ENCODE assay signal across 10 cellular contexts in genomic region chr1:67618285-67619018, GRCh38.
DNase-seq lines count a peak whose midpoint lies in the region; ATAC-seq, FAIRE-seq and TF ChIP-seq lines count a peak whose summit lies in the region.
"Had no signal": no experiment of that assay in that cellular context is flagged by ENCODE, and none has a peak within 500 bp of the region (broad histone marks: within the 10 kb centered on the region; RNA-seq: fewer than 3 reads in every experiment).

No MANE protein-coding gene starts in this region.

- H3K36me3 ChIP-seq in MG63 (no peaks in the 10 kb centered on the region), lower lobe of right lung (no peaks in the 10 kb centered on the region), thoracic aorta (no peaks in the 10 kb centered on the region)

- intact Hi-C loops in dorsolateral prefrontal cortex (cut with DNase I): no loop called here
- intact Hi-C loops in lower lobe of right lung (cut with DNase I): no loop called here

- ATAC-seq in lower lobe of right lung: peak; percentile 76 to 79
- peak; percentile 94 for ATAC-seq in thoracic aorta (ENCODE audit: insufficient number of reproducible peaks, low FRiP score, low read depth)
- ATAC-seq in GM18519 (IDR thresholded peaks at IDR 0.05; ENCODE audit: low FRiP score, unreplicated experiment): no peak

- no peaks in the 10 kb centered on the region for H3K27me3 ChIP-seq in MG63
- peaks cover 0 to 6% (median 0%) of the 10 kb centered on the region in 45 donors for H3K27me3 ChIP-seq in dorsolateral prefrontal cortex
- no peaks in the 10 kb centered on the region for H3K27me3 ChIP-seq in lower lobe of right lung (ENCODE audit: low read depth)
- no peaks in the 10 kb centered on the region for H3K27me3 ChIP-seq in thoracic aorta (replicated peaks; ENCODE audit: insufficient read depth)

- peak; percentile 82 for DNase-seq in MG63
- DNase-seq in dorsolateral prefrontal cortex: peak in 4 of 10 donors; percentile 40 to 44 (median 40)
- no peak for DNase-seq in lower lobe of right lung
- peak; percentile 46 for DNase-seq in thoracic aorta (ENCODE audit: low spot score)
- DNase-seq in GM12891 (ENCODE audit: insufficient read length, low spot score): no peak
- no peak for DNase-seq in T-helper 2 cell
- no peak for DNase-seq in SHP77 treated with DMSO at 0.1 percent for 48 hours (lab: John Stamatoyannopoulos, UW)
- DNase-seq: stimulated activated CD4-positive, alpha-beta T cell treated with anti-CD3 and anti-CD28 coated beads, Interleukin-2, amount 100 ng/mL, for 24 hours had no signal

- H3K4me1 ChIP-seq in lower lobe of right lung: peaks cover 12% of the 10 kb centered on the region
- H3K4me1 ChIP-seq in thoracic aorta (ENCODE audit: control insufficient read depth in 1 of 2, low read depth in 2 of 2): peaks cover 5 to 57% of the 10 kb centered on the region in 2 donors

- H3K27ac ChIP-seq in dorsolateral prefrontal cortex: peak overlapping the region in 56 of 59 donors; percentile 12 to 89 (median 64)
- peak overlapping the region; percentile 54 for H3K27ac ChIP-seq in lower lobe of right lung
- H3K27ac ChIP-seq in thoracic aorta: peak overlapping the region; percentile 62 to 85

- H3K4me3 ChIP-seq in MG63 (peak overlapping the region; percentile 18; the same call in 1 of the 2 replicates), dorsolateral prefrontal cortex (peak overlapping the region in 17 of 59 donors; percentile 1 to 36 (median 17)), lower lobe of right lung (no peak overlapping the region), thoracic aorta (peak overlapping the region; percentile 56)

- no peak for TF ChIP-seq POLR2A in GM12891 (IDR thresholded peaks at IDR 0.05; ENCODE audit: low read depth, low read length)

- no peak for TF ChIP-seq CTCF in dorsolateral prefrontal cortex (IDR thresholded peaks at IDR 0.05 in 54 of 56, conservative IDR thresholded peaks at IDR 0.05 in 2 of 56; ENCODE audit: low read depth in 1 of 56, partially characterized antibody in 56 of 56)
- TF ChIP-seq CTCF in lower lobe of right lung (IDR thresholded peaks at IDR 0.05): no peak
- TF ChIP-seq CTCF in thoracic aorta (IDR thresholded peaks at IDR 0.05): no peak

- no peak for FAIRE-seq in GM12891 (lab: Jason Lieb, UNC)
- FAIRE-seq: colon had no signal

- no peaks in the 10 kb centered on the region for H3K9me3 ChIP-seq in MG63
- no peaks in the 10 kb centered on the region for H3K9me3 ChIP-seq in lower lobe of right lung
- no peaks in the 10 kb centered on the region for H3K9me3 ChIP-seq in thoracic aorta

TF ChIP-seq in GM12891, 5 proteins besides CTCF, POLR2A, EP300 and RAD21:
- no peak for TF ChIP-seq TAF1 (IDR thresholded peaks at IDR 0.05; ENCODE audit: low read depth, low read length)
- TF ChIP-seq PAX5 (IDR thresholded peaks at IDR 0.05; ENCODE audit: insufficient read depth, low read length, severe bottlenecking): no peak
- no peak for TF ChIP-seq POLR2AphosphoS5 (IDR thresholded peaks at IDR 0.05; ENCODE audit: low read depth, low read length)
- TF ChIP-seq POU2F2 (IDR thresholded peaks at IDR 0.05; ENCODE audit: low read depth, low read length): no peak
- no peak for TF ChIP-seq SPI1 (IDR thresholded peaks at IDR 0.05; ENCODE audit: low read depth, low read length)
TF ChIP-seq in GM12891: peak in this region for 0.

Comparison
In these comparisons a context has a peak if more than half of its experiments do, and no peak if none do; other contexts are left out.
1. DNase-seq: peak in MG63 (single experiment) and thoracic aorta (single experiment); none in lower lobe of right lung (single experiment), GM12891 (single experiment), T-helper 2 cell (0 of 5) and SHP77 treated with DMSO at 0.1 percent for 48 hours (single experiment).
2. Peak in every context shown above with its lines, with median percentiles within 50 percentile points of each other: H3K27ac ChIP-seq.